ENCODE assay signal across 30 cellular contexts in the genomic region with DNA sequence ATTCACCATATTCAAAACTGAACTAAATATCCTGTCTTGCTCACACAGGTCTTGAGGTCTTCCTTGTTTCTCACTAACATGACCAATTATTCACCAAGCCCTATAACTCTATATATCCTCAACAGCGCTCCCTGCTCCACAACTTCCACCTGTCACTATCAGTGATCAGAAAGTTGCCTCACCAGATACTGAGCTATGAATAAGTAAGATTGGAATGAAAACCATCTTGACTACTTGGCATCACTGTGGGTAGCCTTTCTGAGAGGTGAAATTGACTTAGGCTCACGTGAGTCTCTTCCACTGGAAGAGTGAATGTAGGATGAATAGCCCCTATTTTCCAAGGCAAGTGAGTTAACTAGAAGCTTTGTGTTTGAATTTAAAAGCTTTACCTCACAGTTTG.
DNase-seq lines count a peak whose midpoint lies in the region; FAIRE-seq and TF ChIP-seq lines count a peak whose summit lies in the region.
"Had no signal": no experiment of that assay in that cellular context is flagged by ENCODE, and none has a peak within 500 bp of the region (broad histone marks: within the 10 kb centered on the region; RNA-seq: fewer than 3 reads in every experiment).

No MANE protein-coding gene starts in this region.

- H3K9me3 ChIP-seq in keratinocyte (ENCODE audit: control insufficient read depth, low read depth, low read length) = no peaks in the 10 kb centered on the region
- H3K9me3 ChIP-seq: A549, adrenal gland, BLaER1, MG63, Peyer's patch had no signal

- FAIRE-seq in HTR-8/SVneo (lab: Jason Lieb, UNC) = no peak
- FAIRE-seq in keratinocyte (lab: Jason Lieb, UNC) = peak; percentile 26
- FAIRE-seq: A549, GM12878 had no signal

- no peak for TF ChIP-seq CTCF in keratinocyte (optimal IDR thresholded peaks at IDR 0.05 in 1 of 3, IDR thresholded peaks at IDR 0.05 in 1 of 3, conservative IDR thresholded peaks at IDR 0.05 in 1 of 3; ENCODE audit: extremely low read depth in 1 of 3, insufficient read depth in 2 of 3, low read length in 3 of 3)

- H3K27ac ChIP-seq in keratinocyte (ENCODE audit: control insufficient read depth, insufficient read depth, low read length) = no peak overlapping the region
- H3K27ac ChIP-seq: A549, adrenal gland, BLaER1, coronary artery, Peyer's patch, WERI-Rb-1 had no signal

- H3K79me2 ChIP-seq in keratinocyte (ENCODE audit: control insufficient read depth, insufficient read depth, low read length) = no peaks in the 10 kb centered on the region

- no peak overlapping the region for H3K4me3 ChIP-seq in keratinocyte (ENCODE audit: control insufficient read depth in 2 of 3, extremely low read depth in 1 of 3, insufficient read depth in 2 of 3, low read depth in 1 of 3, low read length in 3 of 3)
- H3K4me3 ChIP-seq: A549, adrenal gland, BLaER1, coronary artery, GM12878, MG63, Peyer's patch, smooth muscle cell had no signal

- H3K36me3 ChIP-seq in keratinocyte (ENCODE audit: control insufficient read depth in 2 of 2, extremely low read depth in 1 of 2, insufficient read depth in 2 of 2, low read length in 2 of 2) = no peaks in the 10 kb centered on the region
- H3K36me3 ChIP-seq: adrenal gland, BLaER1, MG63, Peyer's patch, WERI-Rb-1 had no signal

- H3K9me1 ChIP-seq in keratinocyte (ENCODE audit: control insufficient read depth, extremely low read depth, insufficient read depth, low read length) = no peaks in the 10 kb centered on the region

- no peak overlapping the region for H3K9ac ChIP-seq in keratinocyte (ENCODE audit: control insufficient read depth, extremely low read depth, insufficient read depth, low read length)
- H3K9ac ChIP-seq: BLaER1 had no signal

- H3K27me3 ChIP-seq in keratinocyte (ENCODE audit: control insufficient read depth, extremely low read depth, insufficient read depth, low read length) = no peaks in the 10 kb centered on the region
- H3K27me3 ChIP-seq: adrenal gland, BLaER1, MG63, Peyer's patch had no signal

- DNase-seq in ACHN (peak; percentile 78), HTR-8/SVneo (ENCODE audit: insufficient read length, low spot score) (peak; percentile 0), amniotic epithelial cell (ENCODE audit: low read depth) (peak; percentile 15), keratinocyte (ENCODE audit: low read depth, low spot score) (peak; percentile 23), HUDEP-2 (lab: John Stamatoyannopoulos, UW; ENCODE audit: unreplicated experiment in 76 of 76) (no peak), NCI-H2227 (lab: John Stamatoyannopoulos, UW; ENCODE audit: unreplicated experiment) (no peak), NCI-H2196 (lab: John Stamatoyannopoulos, UW; ENCODE audit: unreplicated experiment) (no peak)
- no peak for DNase-seq in activated CD4-positive, CD25-positive, alpha-beta regulatory T cell (lab: John Stamatoyannopoulos, UW)
- DNase-seq: activated CD4-positive, alpha-beta T cell treated with anti-CD3 and anti-CD28 coated beads, Interleukin-2, amount 10 ng/mL, durations not matched to agents 7 days and 5 days; activated CD8-positive, alpha-beta memory T cell treated with anti-CD3 and anti-CD28 coated beads, Interleukin-2, amount 10 ng/mL, durations not matched to agents 7 days and 5 days; activated naive CD4-positive, alpha-beta T cell treated with Interleukin-2 at 50 U/mL for 16 hours; activated T-cell treated with anti-CD3 and anti-CD28 coated beads, Interleukin-2, amount 50 U/mL, for 72 hours; adrenal gland; COR-L47; DMS79 treated with DMSO at 0.1 percent for 48 hours; mesenchymal stem cell; MG63; natural killer cell; NCI-H1417 treated with DMSO at 0.1 percent for 48 hours; NCI-H2107; NCI-H524 treated with DMSO at 0.1 percent for 48 hours; NK-92 treated with Interleukin-12 subunit alpha and Interleukin-12 subunit beta, amount 100 ng/mL, for 24 hours; Peyer's patch; substantia nigra; WERI-Rb-1 had no signal

- peaks cover 5% of the 10 kb centered on the region for H3K4me1 ChIP-seq in keratinocyte (ENCODE audit: control insufficient read depth, extremely low read depth, insufficient read depth, low read length)
- H3K4me1 ChIP-seq: A549, BLaER1, Peyer's patch had no signal

- H4K20me1 ChIP-seq in keratinocyte (ENCODE audit: control insufficient read depth, extremely low read depth, insufficient read depth, low read length) = no peaks in the 10 kb centered on the region
- H4K20me1 ChIP-seq: BLaER1 had no signal

- H3K4me2 ChIP-seq in keratinocyte (ENCODE audit: control insufficient read depth, extremely low read depth, insufficient read depth, low read depth, low read length) = no peak overlapping the region
- H3K4me2 ChIP-seq: A549, BLaER1, smooth muscle cell had no signal

- in situ Hi-C loops in ACHN (cut with HindIII; ENCODE audit: low pct_ligation_motif_present, low pct_unique_long_range_greater_than_20kb, low sequenced_read_pairs) = no loop called here

- dilution Hi-C loops in keratinocyte (cut with MboI; ENCODE audit: extremely low pct_ligation_motif_present, low sequenced_read_pairs) = no loop called here

- H2AFZ ChIP-seq in keratinocyte (ENCODE audit: control insufficient read depth, low read length) = no peak overlapping the region

Comparison
In these comparisons a context has a peak if more than half of its experiments do, and no peak if none do; other contexts are left out.
1. DNase-seq: peak in ACHN (single experiment), HTR-8/SVneo (single experiment), amniotic epithelial cell (single experiment) and keratinocyte (single experiment); none in HUDEP-2 (0 of 76), NCI-H2227 (single experiment), NCI-H2196 (single experiment) and activated CD4-positive, CD25-positive, alpha-beta regulatory T cell (0 of 4).